Comparison of ENCODE assay signal across 22 cellular contexts in genomic region chr6:36094238-36094637, GRCh38. TPM values are rescaled to one million over a fixed set of nuclear protein-coding genes. Genes with fewer than 3 reads are reported as not detected.
DNase-seq lines count a peak whose midpoint lies in the region; ATAC-seq and TF ChIP-seq lines count a peak whose summit lies in the region.
"Had no signal": no experiment of that assay in that cellular context is flagged by ENCODE, and none has a peak within 500 bp of the region (broad histone marks: within the 10 kb centered on the region; RNA-seq: fewer than 3 reads in every experiment).

No MANE protein-coding gene starts in this region.

- H3K36me3 ChIP-seq in colonic mucosa (no peaks in the 10 kb centered on the region), vagina (peaks cover 0 to 13% of the 10 kb centered on the region in 2 donors)
- H3K36me3 ChIP-seq in naive thymus-derived CD4-positive, alpha-beta T cell (ENCODE audit: control insufficient read depth in 2 of 3, insufficient read depth in 3 of 3, low read length in 3 of 3): peaks cover 0 to 15% (median 0%) of the 10 kb centered on the region in 3 experiments

- H3K27me3 ChIP-seq in colonic mucosa (no peaks in the 10 kb centered on the region), vagina (no peaks in the 10 kb centered on the region)
- no peaks in the 10 kb centered on the region for H3K27me3 ChIP-seq in naive thymus-derived CD4-positive, alpha-beta T cell (ENCODE audit: control insufficient read depth in 2 of 2, insufficient read depth in 2 of 2, low read length in 2 of 2)
- H3K27me3 ChIP-seq: BLaER1 treated with 17β-estradiol and CSF1 and Interleukin-3, amounts not matched to agents 10 nM and 100 nM; brain microvascular endothelial cell; left lung; MG63; suprapubic skin had no signal

- H3K4me3 ChIP-seq in colonic mucosa (no peak overlapping the region), vagina (no peak overlapping the region)
- H3K4me3 ChIP-seq in naive thymus-derived CD4-positive, alpha-beta T cell (ENCODE audit: low read length): no peak overlapping the region
- H3K4me3 ChIP-seq: BLaER1 treated with 17β-estradiol and CSF1 and Interleukin-3, amounts not matched to agents 10 nM and 100 nM; GM23338; left lung; MG63; skin epidermis; suprapubic skin had no signal

- no peaks in the 10 kb centered on the region for H3K9me3 Mint-ChIP-seq in activated CD8-positive, alpha-beta T cell treated with anti-CD3 and anti-CD28 coated beads for 36 hours
- H3K9me3 Mint-ChIP-seq in activated CD8-positive, alpha-beta T cell treated with anti-CD3 and anti-CD28 coated beads, Interleukin-2, amount 10 ng/mL, durations not matched to agents 7 days and 5 days (ENCODE audit: insufficient read depth): no peaks in the 10 kb centered on the region
- H3K9me3 Mint-ChIP-seq in naive thymus-derived CD4-positive, alpha-beta T cell: peaks cover 0 to 2% (median 0%) of the 10 kb centered on the region in 11 donors
- H3K9me3 Mint-ChIP-seq: activated CD4-positive, alpha-beta T cell treated with anti-CD3 and anti-CD28 coated beads, Interleukin-2, amount 10 ng/mL, durations not matched to agents 7 days and 5 days; activated naive CD8-positive, alpha-beta T cell treated with anti-CD3 and anti-CD28 coated beads, Interleukin-2, amount 10 ng/mL, durations not matched to agents 7 days and 5 days; activated T-cell treated with anti-CD3 and anti-CD28 coated beads, Interleukin-2, amount 50 U/mL, for 4 hours; GM23338 had no signal

- H3K27ac Mint-ChIP-seq in activated CD8-positive, alpha-beta T cell treated with anti-CD3 and anti-CD28 coated beads for 36 hours: peak overlapping the region; percentile 67
- H3K27ac Mint-ChIP-seq in activated CD8-positive, alpha-beta T cell treated with anti-CD3 and anti-CD28 coated beads, Interleukin-2, amount 10 ng/mL, durations not matched to agents 7 days and 5 days: no peak overlapping the region
- peak overlapping the region in 8 of 9 donors; percentile 21 to 85 (median 78) for H3K27ac Mint-ChIP-seq in naive thymus-derived CD4-positive, alpha-beta T cell
- H3K27ac Mint-ChIP-seq: activated naive CD8-positive, alpha-beta T cell treated with anti-CD3 and anti-CD28 coated beads, Interleukin-2, amount 10 ng/mL, durations not matched to agents 7 days and 5 days; GM23338 had no signal

- TF ChIP-seq CTCF in activated CD8-positive, alpha-beta T cell treated with anti-CD3 and anti-CD28 coated beads for 36 hours (IDR thresholded peaks at IDR 0.05): no peak
- TF ChIP-seq CTCF in colonic mucosa (IDR thresholded peaks at IDR 0.05) (no peak), vagina (IDR thresholded peaks at IDR 0.05) (no peak)

- H3K4me1 Mint-ChIP-seq in activated CD8-positive, alpha-beta T cell treated with anti-CD3 and anti-CD28 coated beads for 36 hours (ENCODE audit: low read depth): peaks cover 25% of the 10 kb centered on the region
- peaks cover 22% of the 10 kb centered on the region for H3K4me1 Mint-ChIP-seq in activated CD8-positive, alpha-beta T cell treated with anti-CD3 and anti-CD28 coated beads, Interleukin-2, amount 10 ng/mL, durations not matched to agents 7 days and 5 days (ENCODE audit: low read depth)
- H3K4me1 Mint-ChIP-seq in naive thymus-derived CD4-positive, alpha-beta T cell: peaks cover 7 to 41% (median 33%) of the 10 kb centered on the region in 7 donors

- intact Hi-C loops in activated CD8-positive, alpha-beta T cell treated with anti-CD3 and anti-CD28 coated beads for 36 hours (cut with micrococcal nuclease): loop anchor here (2.0 kb wide), 1 partner anchor 67 kb away; the partner anchor contains the start of gene MAPK14
- intact Hi-C loops in colonic mucosa (cut with DNase I) (loop anchor here (2.0 kb wide), 1 partner anchor 67 kb away; the partner anchor contains the start of gene MAPK14), vagina (cut with DNase I) (no loop called here)
- intact Hi-C loops in naive thymus-derived CD4-positive, alpha-beta T cell (cut with micrococcal nuclease): loop anchor here (2.0 to 10.0 kb wide), 5 partner anchors 13 to 359 kb away; partner anchors contain the start of genes ARMC12 (in 1 of the 2) and SRPK1 (in 1 of the 2)

- CTCF ChIA-PET in activated CD8-positive, alpha-beta T cell treated with anti-CD3 and anti-CD28 coated beads for 36 hours (lab: Charles Lee): interaction anchor here (0.7 to 11.7 kb wide), 48 partner anchors 9 to 452 kb away, joined by 3 to 230 read pairs (median 6); partner anchors contain the start of genes MAPK13, MAPK14 and SLC26A8
- CTCF ChIA-PET in activated CD8-positive, alpha-beta T cell treated with anti-CD3 and anti-CD28 coated beads, Interleukin-2, amount 10 ng/mL, durations not matched to agents 7 days and 5 days (lab: Charles Lee): interaction anchor here (0.6 to 7.2 kb wide), 48 partner anchors 9 to 268 kb away, joined by 3 to 174 read pairs (median 6); partner anchors contain the start of genes MAPK14 and SLC26A8
- CTCF ChIA-PET in naive thymus-derived CD4-positive, alpha-beta T cell (lab: Charles Lee): interaction anchor here (0.7 to 6.5 kb wide), 16 partner anchors 10 to 109 kb away, joined by 3 to 104 read pairs (median 10); partner anchors contain the start of genes MAPK13 and MAPK14

- POLR2A ChIA-PET in activated CD8-positive, alpha-beta T cell treated with anti-CD3 and anti-CD28 coated beads for 36 hours (lab: Charles Lee): interaction anchor here (0.6 to 4.0 kb wide), 5 partner anchors 11 to 174 kb away, joined by 3 to 57 read pairs (median 3); partner anchors contain the start of genes MAPK14 and SLC26A8
- POLR2A ChIA-PET in activated CD8-positive, alpha-beta T cell treated with anti-CD3 and anti-CD28 coated beads, Interleukin-2, amount 10 ng/mL, durations not matched to agents 7 days and 5 days (lab: Charles Lee): interaction anchor here (1.2 to 4.3 kb wide), 2 partner anchors 27 to 66 kb away, joined by 10 to 37 read pairs; partner anchors contain the start of gene MAPK14
- POLR2A ChIA-PET in naive thymus-derived CD4-positive, alpha-beta T cell (lab: Charles Lee): interaction anchor here (0.8 to 5.2 kb wide), 4 partner anchors 14 to 68 kb away, joined by 3 to 56 read pairs (median 15); partner anchors contain the start of gene MAPK14

- no peak overlapping the region for H3K9ac ChIP-seq in colonic mucosa (ENCODE audit: low read depth in 2 of 2, low read length in 2 of 2)

- H3K4me3 Mint-ChIP-seq in activated CD8-positive, alpha-beta T cell treated with anti-CD3 and anti-CD28 coated beads for 36 hours: no peak overlapping the region
- H3K4me3 Mint-ChIP-seq in activated CD8-positive, alpha-beta T cell treated with anti-CD3 and anti-CD28 coated beads, Interleukin-2, amount 10 ng/mL, durations not matched to agents 7 days and 5 days: no peak overlapping the region
- no peak overlapping the region for H3K4me3 Mint-ChIP-seq in naive thymus-derived CD4-positive, alpha-beta T cell
- H3K4me3 Mint-ChIP-seq: activated CD4-positive, alpha-beta T cell treated with anti-CD3 and anti-CD28 coated beads, Interleukin-2, amount 10 ng/mL, durations not matched to agents 7 days and 5 days; activated naive CD8-positive, alpha-beta T cell treated with anti-CD3 and anti-CD28 coated beads, Interleukin-2, amount 10 ng/mL, durations not matched to agents 7 days and 5 days; activated T-cell treated with anti-CD3 and anti-CD28 coated beads, Interleukin-2, amount 50 U/mL, for 4 hours; GM23338 had no signal

- H3K9me3 ChIP-seq in colonic mucosa (no peaks in the 10 kb centered on the region), vagina (no peaks in the 10 kb centered on the region)
- no peaks in the 10 kb centered on the region for H3K9me3 ChIP-seq in naive thymus-derived CD4-positive, alpha-beta T cell (ENCODE audit: control insufficient read depth in 2 of 3, low read length in 3 of 3)
- H3K9me3 ChIP-seq: BLaER1 treated with 17β-estradiol and CSF1 and Interleukin-3, amounts not matched to agents 10 nM and 100 nM; left lung; MG63; suprapubic skin had no signal

- TF ChIP-seq POLR2A in vagina (IDR thresholded peaks at IDR 0.05): no peak

- no peak for ATAC-seq in activated CD8-positive, alpha-beta T cell treated with anti-CD3 and anti-CD28 coated beads for 36 hours
- no peak for ATAC-seq in activated CD8-positive, alpha-beta T cell treated with anti-CD3 and anti-CD28 coated beads, Interleukin-2, amount 10 ng/mL, durations not matched to agents 7 days and 5 days
- no peak for ATAC-seq in naive thymus-derived CD4-positive, alpha-beta T cell
- ATAC-seq in GM21576 (IDR thresholded peaks at IDR 0.05; ENCODE audit: unreplicated experiment): no peak
- no peak for ATAC-seq in HG02798 (IDR thresholded peaks at IDR 0.05; ENCODE audit: poor library complexity, unreplicated experiment)
- ATAC-seq: left lung had no signal

- H3K27ac ChIP-seq in colonic mucosa (peak overlapping the region; percentile 10), vagina (peak overlapping the region; percentile 76)
- H3K27ac ChIP-seq in naive thymus-derived CD4-positive, alpha-beta T cell (ENCODE audit: low read depth, low read length): peak overlapping the region; percentile 62
- H3K27ac ChIP-seq: BLaER1 treated with 17β-estradiol and CSF1 and Interleukin-3, amounts not matched to agents 10 nM and 100 nM; brain microvascular endothelial cell had no signal

- no peak for DNase-seq in activated CD8-positive, alpha-beta T cell treated with anti-CD3 and anti-CD28 coated beads for 36 hours
- no peak for DNase-seq in activated CD8-positive, alpha-beta T cell treated with anti-CD3 and anti-CD28 coated beads, Interleukin-2, amount 10 ng/mL, durations not matched to agents 7 days and 5 days
- DNase-seq in colonic mucosa: no peak
- no peak for DNase-seq in naive thymus-derived CD4-positive, alpha-beta T cell
- DNase-seq in vagina (ENCODE audit: extremely low spot score in 2 of 2): no peak
- DNase-seq in NOMO-1 treated with DMSO at 0.1 percent for 48 hours (lab: John Stamatoyannopoulos, UW; ENCODE audit: unreplicated experiment): no peak
- DNase-seq: activated CD4-positive, alpha-beta T cell treated with anti-CD3 and anti-CD28 coated beads, Interleukin-2, amount 10 ng/mL, durations not matched to agents 7 days and 5 days; activated naive CD8-positive, alpha-beta T cell treated with anti-CD3 and anti-CD28 coated beads, Interleukin-2, amount 10 ng/mL, durations not matched to agents 7 days and 5 days; activated T-cell treated with anti-CD3 and anti-CD28 coated beads, Interleukin-2, amount 50 U/mL, for 4 hours; brain microvascular endothelial cell; cortex of kidney; DMS53; left lung; MG63; NCI-H187; RPMI8226 had no signal

- H3K4me1 ChIP-seq in colonic mucosa (peaks cover 4% of the 10 kb centered on the region), vagina (peaks cover 11% of the 10 kb centered on the region)
- H3K4me1 ChIP-seq in naive thymus-derived CD4-positive, alpha-beta T cell (ENCODE audit: control insufficient read depth in 2 of 2, insufficient read depth in 2 of 2, low read length in 2 of 2): peaks cover 8 to 14% of the 10 kb centered on the region in 2 donors

- H3K36me3 Mint-ChIP-seq in activated CD8-positive, alpha-beta T cell treated with anti-CD3 and anti-CD28 coated beads for 36 hours (ENCODE audit: low read depth): no peaks in the 10 kb centered on the region
- H3K36me3 Mint-ChIP-seq in activated CD8-positive, alpha-beta T cell treated with anti-CD3 and anti-CD28 coated beads, Interleukin-2, amount 10 ng/mL, durations not matched to agents 7 days and 5 days (ENCODE audit: low read depth): peaks cover 31% of the 10 kb centered on the region
- H3K36me3 Mint-ChIP-seq in naive thymus-derived CD4-positive, alpha-beta T cell: peaks cover 0 to 13% (median 12%) of the 10 kb centered on the region in 5 donors

- H3K27me3 Mint-ChIP-seq in activated CD8-positive, alpha-beta T cell treated with anti-CD3 and anti-CD28 coated beads for 36 hours: no peaks in the 10 kb centered on the region
- no peaks in the 10 kb centered on the region for H3K27me3 Mint-ChIP-seq in activated CD8-positive, alpha-beta T cell treated with anti-CD3 and anti-CD28 coated beads, Interleukin-2, amount 10 ng/mL, durations not matched to agents 7 days and 5 days (ENCODE audit: low read depth)
- H3K27me3 Mint-ChIP-seq in naive thymus-derived CD4-positive, alpha-beta T cell: no peaks in the 10 kb centered on the region
- H3K27me3 Mint-ChIP-seq: activated CD4-positive, alpha-beta T cell treated with anti-CD3 and anti-CD28 coated beads, Interleukin-2, amount 10 ng/mL, durations not matched to agents 7 days and 5 days; activated naive CD8-positive, alpha-beta T cell treated with anti-CD3 and anti-CD28 coated beads, Interleukin-2, amount 10 ng/mL, durations not matched to agents 7 days and 5 days had no signal

RNA-seq across cellular contexts. Expression of gene MAPK13, which starts 36.1 kb away (rescaled TPM):
- total RNA-seq in activated CD8-positive, alpha-beta T cell treated with anti-CD3 and anti-CD28 coated beads for 36 hours: 10 to 100 TPM; 60.4 to 60.9 TPM
- 10 to 100 TPM; 42.6 to 43.5 TPM for total RNA-seq in activated CD8-positive, alpha-beta T cell treated with anti-CD3 and anti-CD28 coated beads, Interleukin-2, amount 10 ng/mL, durations not matched to agents 7 days and 5 days
- total RNA-seq in colonic mucosa (100 to 1,000 TPM; 166 to 186 TPM), vagina (21.9 TPM)
- total RNA-seq in naive thymus-derived CD4-positive, alpha-beta T cell: 10 to 100 TPM; 27.0 to 53.1 (median 33.7) TPM
- 10 to 100 TPM; 34.2 to 51.4 TPM for polyA plus RNA-seq in naive thymus-derived CD4-positive, alpha-beta T cell

Comparison
In these comparisons a context has a peak if more than half of its experiments do, and no peak if none do; other contexts are left out.
1. H3K27ac ChIP-seq: peak in every context shown above with its lines; median percentile 76 in vagina; 62 in naive thymus-derived CD4-positive, alpha-beta T cell; 10 in colonic mucosa.